Comparison of ENCODE assay signal across 10 cellular contexts in genomic region chr1:230145953-230146476, GRCh38.
DNase-seq lines count a peak whose midpoint lies in the region; ATAC-seq and TF ChIP-seq lines count a peak whose summit lies in the region.
"Had no signal": no experiment of that assay in that cellular context is flagged by ENCODE, and none has a peak within 500 bp of the region (broad histone marks: within the 10 kb centered on the region; RNA-seq: fewer than 3 reads in every experiment).

No MANE protein-coding gene starts in this region.

- H3K9me3 Mint-ChIP-seq in activated naive CD4-positive, alpha-beta T cell treated with anti-CD3 and anti-CD28 coated beads, Interleukin-2, amount 50 U/mL, for 72 hours, result no peaks in the 10 kb centered on the region
- H3K9me3 Mint-ChIP-seq in effector memory CD8-positive, alpha-beta T cell, result no peaks in the 10 kb centered on the region
- H3K9me3 Mint-ChIP-seq: activated T-helper 17 cell treated with anti-CD3 and anti-CD28 coated beads, Interleukin-2, amount 50 U/mL, for 72 hours had no signal

- H3K4me1 Mint-ChIP-seq in effector memory CD8-positive, alpha-beta T cell (ENCODE audit: low read depth in 2 of 2), result peaks cover 44 to 69% of the 10 kb centered on the region in 2 donors

- H3K4me3 ChIP-seq in tibial nerve (no peak overlapping the region), BE2C (ENCODE audit: low read depth, low read length) (no peak overlapping the region)
- no peak overlapping the region for H3K4me3 ChIP-seq in effector memory CD4-positive, alpha-beta T cell (ENCODE audit: insufficient read depth, low read depth, low read length, poor library complexity, severe bottlenecking)

- no peak for TF ChIP-seq POLR2A in tibial nerve (IDR thresholded peaks at IDR 0.05)

- TF ChIP-seq EP300 in tibial nerve (IDR thresholded peaks at IDR 0.05), result peak in 1 of 2 donors; percentile 8

- H3K4me1 ChIP-seq in tibial nerve (peaks cover 0 to 95% (median 69%) of the 10 kb centered on the region in 4 donors), BE2C (peaks cover 39% of the 10 kb centered on the region)
- no peaks in the 10 kb centered on the region for H3K4me1 ChIP-seq in effector memory CD4-positive, alpha-beta T cell (ENCODE audit: control insufficient read depth, insufficient read depth, low read length, poor library complexity, severe bottlenecking)

- peak overlapping the region; percentile 18 to 33 for H3K4me3 Mint-ChIP-seq in effector memory CD8-positive, alpha-beta T cell
- H3K4me3 Mint-ChIP-seq: activated T-helper 17 cell treated with anti-CD3 and anti-CD28 coated beads, Interleukin-2, amount 50 U/mL, for 72 hours had no signal

- H3K27ac ChIP-seq in tibial nerve, result peak overlapping the region; percentile 23 to 92 (median 78)
- H3K27ac ChIP-seq in effector memory CD4-positive, alpha-beta T cell (ENCODE audit: insufficient read depth, low read length, poor library complexity, severe bottlenecking), result no peak overlapping the region

- H3K36me3 ChIP-seq in tibial nerve, result no peaks in the 10 kb centered on the region
- H3K36me3 ChIP-seq in BE2C, result no peaks in the 10 kb centered on the region
- H3K36me3 ChIP-seq in effector memory CD4-positive, alpha-beta T cell (ENCODE audit: control insufficient read depth, insufficient read depth, low read length), result no peaks in the 10 kb centered on the region

- ATAC-seq in activated naive CD4-positive, alpha-beta T cell treated with anti-CD3 and anti-CD28 coated beads, Interleukin-2, amount 50 U/mL, for 72 hours, result no peak
- no peak for ATAC-seq in effector memory CD8-positive, alpha-beta T cell (replicated peaks)
- no peak for ATAC-seq in HG03280 (IDR thresholded peaks at IDR 0.05; ENCODE audit: unreplicated experiment)
- ATAC-seq: activated T-helper 17 cell treated with anti-CD3 and anti-CD28 coated beads, Interleukin-2, amount 50 U/mL, for 72 hours had no signal

- H3K9me3 ChIP-seq in tibial nerve (no peaks in the 10 kb centered on the region), BE2C (no peaks in the 10 kb centered on the region)
- no peaks in the 10 kb centered on the region for H3K9me3 ChIP-seq in effector memory CD4-positive, alpha-beta T cell (ENCODE audit: control insufficient read depth, low read length)

- H3K36me3 Mint-ChIP-seq in activated naive CD4-positive, alpha-beta T cell treated with anti-CD3 and anti-CD28 coated beads, Interleukin-2, amount 50 U/mL, for 72 hours, result peaks cover 0 to 9% of the 10 kb centered on the region in 2 donors
- H3K36me3 Mint-ChIP-seq in effector memory CD8-positive, alpha-beta T cell (ENCODE audit: insufficient read depth), result peaks cover 3% of the 10 kb centered on the region

- DNase-seq in activated naive CD4-positive, alpha-beta T cell treated with anti-CD3 and anti-CD28 coated beads, Interleukin-2, amount 50 U/mL, for 72 hours (ENCODE audit: low spot score in 2 of 2), result no peak
- no peak for DNase-seq in activated naive CD4-positive, alpha-beta T cell (lab: John Stamatoyannopoulos, UW)
- DNase-seq in MV-4-11 (lab: John Stamatoyannopoulos, UW) (peak; percentile 86), tibial nerve (ENCODE audit: low spot score in 2 of 2) (no peak), BE2C (no peak)
- DNase-seq in effector memory CD8-positive, alpha-beta T cell, result no peak
- no peak for DNase-seq in effector memory CD4-positive, alpha-beta T cell
- DNase-seq: effector CD4-positive, alpha-beta T cell had no signal

- no peaks in the 10 kb centered on the region for H3K27me3 ChIP-seq in tibial nerve
- no peaks in the 10 kb centered on the region for H3K27me3 ChIP-seq in BE2C
- no peaks in the 10 kb centered on the region for H3K27me3 ChIP-seq in effector memory CD4-positive, alpha-beta T cell (replicated peaks; ENCODE audit: control insufficient read depth, insufficient read depth, low read length, poor library complexity, severe bottlenecking)

- TF ChIP-seq CTCF in tibial nerve (IDR thresholded peaks at IDR 0.05) (no peak), BE2C (IDR thresholded peaks at IDR 0.05; ENCODE audit: low read depth, low read length) (no peak)

- no peaks in the 10 kb centered on the region for H3K27me3 Mint-ChIP-seq in effector memory CD8-positive, alpha-beta T cell
- H3K27me3 Mint-ChIP-seq: activated T-helper 17 cell treated with anti-CD3 and anti-CD28 coated beads, Interleukin-2, amount 50 U/mL, for 72 hours had no signal

- peak overlapping the region; percentile 36 to 94 for H3K27ac Mint-ChIP-seq in activated naive CD4-positive, alpha-beta T cell treated with anti-CD3 and anti-CD28 coated beads, Interleukin-2, amount 50 U/mL, for 72 hours
- peak overlapping the region; percentile 82 to 86 for H3K27ac Mint-ChIP-seq in effector memory CD8-positive, alpha-beta T cell
- H3K27ac Mint-ChIP-seq: activated T-helper 17 cell treated with anti-CD3 and anti-CD28 coated beads, Interleukin-2, amount 50 U/mL, for 72 hours had no signal

- WGBS in tibial nerve, 2 donors, result 30 to 42% methylated on average over 7 of the region's 7 CpGs
